In genomic region chr5:172293054-172293744, GRCh38 we compare ENCODE assay signal across 2 cellular contexts.
TF ChIP-seq lines count a peak whose summit lies in the region.

No MANE protein-coding gene starts in this region.

TF ChIP-seq in HCT116, 20 proteins besides CTCF, POLR2A, EP300 and RAD21 (continued from another document):
- TF ChIP-seq ZBTB33 (IDR thresholded peaks at IDR 0.05; ENCODE audit: extremely low read depth, insufficient replicate concordance, low read length) (no peak), POLR2AphosphoS5 (IDR thresholded peaks at IDR 0.05; ENCODE audit: low read depth, low read length) (0 out of 2 replicates have a peak, but pooled peaks have one; percentile 13), MAX (IDR thresholded peaks at IDR 0.05) (0 out of 2 replicates have a peak, but pooled peaks have one; percentile 26), CEBPB (IDR thresholded peaks at IDR 0.05; ENCODE audit: low read depth) (no peak), CBX3 (IDR thresholded peaks at IDR 0.05; ENCODE audit: low read depth) (peak; percentile 66; the same call in 1 of the 2 replicates), EZH2phosphoT487 (IDR thresholded peaks at IDR 0.05; ENCODE audit: borderline replicate concordance) (no peak), FOSL1 (IDR thresholded peaks at IDR 0.05; ENCODE audit: low read depth) (no peak), ZFX (IDR thresholded peaks at IDR 0.05) (no peak), TCF7L2 (IDR thresholded peaks at IDR 0.05; ENCODE audit: borderline replicate concordance, extremely low read depth, insufficient read depth, insufficient read length) (no peak), SP1 (IDR thresholded peaks at IDR 0.05; ENCODE audit: low read depth) (peak; percentile 71), SIN3A (IDR thresholded peaks at IDR 0.05; ENCODE audit: low read depth) (no peak), YY1 (IDR thresholded peaks at IDR 0.05; ENCODE audit: extremely low read depth, insufficient replicate concordance, low read depth, low read length) (peak; percentile 24)

TF ChIP-seq in SK-N-SH treated with all-trans-retinoic acid at 6 μM for 48 hours, 23 proteins besides CTCF, POLR2A, EP300 and RAD21 (continued from another document):
- no peak for TF ChIP-seq TSHZ2 (CRISPR knock-in tag; IDR thresholded peaks at IDR 0.05)
- no peak for TF ChIP-seq TCF4 (CRISPR knock-in tag; IDR thresholded peaks at IDR 0.05; ENCODE audit: borderline replicate concordance)
- TF ChIP-seq ZC3H10 (CRISPR knock-in tag; IDR thresholded peaks at IDR 0.05), result no peak
TF ChIP-seq in SK-N-SH treated with all-trans-retinoic acid at 6 μM for 48 hours: peak in this region for 0.
